In genomic region chr3:81027344-81027743, GRCh38 we compare ENCODE assay signal across 33 cellular contexts.
"Had no signal": no experiment of that assay in that cellular context is flagged by ENCODE, and none has a peak within 500 bp of the region (broad histone marks: within the 10 kb centered on the region; RNA-seq: fewer than 3 reads in every experiment).

No MANE protein-coding gene starts in this region.

- DNase-seq: activated B cell treated with CpG ODN at 0.5 μM for 24 hours; activated CD4-positive, alpha-beta memory T cell treated with anti-CD3 and anti-CD28 coated beads for 36 hours; activated CD4-positive, alpha-beta T cell treated with anti-CD3 and anti-CD28 coated beads for 1 hour; activated CD4-positive, alpha-beta T cell treated with anti-CD3 and anti-CD28 coated beads for 4 hours; activated CD4-positive, alpha-beta T cell treated with anti-CD3 and anti-CD28 coated beads, Interleukin-2, amount 10 ng/mL, durations not matched to agents 24 days and 14 days; activated CD4-positive, alpha-beta T cell treated with anti-CD3 and anti-CD28 coated beads, Interleukin-2, amount 50 U/mL, for 1 hour; activated CD4-positive, alpha-beta T cell treated with anti-CD3 and anti-CD28 coated beads, Interleukin-2, amount 50 U/mL, for 4 hours; activated CD8-positive, alpha-beta memory T cell treated with anti-CD3 and anti-CD28 coated beads, Interleukin-2, amount 50 U/mL, for 4 hours; activated CD8-positive, alpha-beta T cell treated with anti-CD3 and anti-CD28 coated beads for 36 hours; activated effector memory CD4-positive, alpha-beta T cell treated with anti-CD3 and anti-CD28 coated beads, Interleukin-2, amount 50 U/mL, for 16 hours; activated gamma-delta T cell treated with Interleukin-2 at 50 U/mL for 16 hours; activated naive CD4-positive, alpha-beta T cell; activated naive CD4-positive, alpha-beta T cell treated with anti-CD3 and anti-CD28 coated beads for 36 hours; activated naive CD4-positive, alpha-beta T cell treated with anti-CD3 and anti-CD28 coated beads, Interleukin-2, amount 50 U/mL, for 16 hours; activated naive CD8-positive, alpha-beta T cell treated with anti-CD3 and anti-CD28 coated beads for 36 hours; activated T-cell treated with anti-CD3 and anti-CD28 coated beads for 4 hours; activated T-cell treated with anti-CD3 and anti-CD28 coated beads, Interleukin-2, amount 50 U/mL, for 1 hour; activated T-cell treated with anti-CD3 and anti-CD28 coated beads, Interleukin-2, amount 50 U/mL, for 4 hours; activated T-cell treated with anti-CD3 and anti-CD28 coated beads, Interleukin-2, amount 50 U/mL, for 72 hours; adrenal gland; amniotic stem cell; aorta; body of pancreas; brain microvascular endothelial cell; central memory CD4-positive, alpha-beta T cell; T-helper 1 cell; T-helper 2 cell; T-helper 9 cell had no signal

- H3K27ac ChIP-seq: adrenal gland, body of pancreas, brain microvascular endothelial cell, breast epithelium, VCaP had no signal

- ATAC-seq: activated CD4-positive, CD25-positive, alpha-beta regulatory T cell treated with anti-CD3 and anti-CD28 coated beads, Interleukin-2, amount 50 U/mL, for 24 hours; activated CD8-positive, alpha-beta T cell treated with anti-CD3 and anti-CD28 coated beads for 36 hours; activated naive CD4-positive, alpha-beta T cell treated with anti-CD3 and anti-CD28 coated beads, Interleukin-2, amount 50 U/mL, for 72 hours; activated T-cell treated with anti-CD3 and anti-CD28 coated beads, Interleukin-2, amount 50 U/mL, for 4 hours; activated T-cell treated with anti-CD3 and anti-CD28 coated beads, Interleukin-2, amount 50 U/mL, for 72 hours; activated T-helper 17 cell treated with anti-CD3 and anti-CD28 coated beads, Interleukin-2, amount 50 U/mL, for 72 hours; body of pancreas had no signal
